16 cellular contexts compared by ENCODE assay signal in genomic region chr4:124943938-124944337, GRCh38.
A peak's percentile ranks its signal among the peaks of the same experiment; 100 is the strongest.
DNase-seq lines count a peak whose midpoint lies in the region; ATAC-seq and TF ChIP-seq lines count a peak whose summit lies in the region.
"Had no signal": no experiment of that assay in that cellular context is flagged by ENCODE, and none has a peak within 500 bp of the region (broad histone marks: within the 10 kb centered on the region; RNA-seq: fewer than 3 reads in every experiment).

No MANE protein-coding gene starts in this region.

- no peaks in the 10 kb centered on the region for H3F3A ChIP-seq in smooth muscle cell (ENCODE audit: low read depth)

- H3K79me2 ChIP-seq in smooth muscle cell (ENCODE audit: low read depth): no peaks in the 10 kb centered on the region

- H3K4me1 ChIP-seq in left ventricle myocardium inferior (peaks cover 41% of the 10 kb centered on the region), smooth muscle cell (ENCODE audit: low read depth) (no peaks in the 10 kb centered on the region)

- ATAC-seq in Right ventricle myocardium superior (ENCODE audit: poor library complexity): no peak
- ATAC-seq in GM21576 (IDR thresholded peaks at IDR 0.05; ENCODE audit: unreplicated experiment): no peak
- ATAC-seq: left ventricle myocardium superior had no signal

- WGBS in smooth muscle cell (ENCODE audit: low lambda C conversion rate): 93% methylated on average over 7 of the region's 7 CpGs

- H3K27ac ChIP-seq in left ventricle myocardium inferior (replicated peaks): no peak overlapping the region
- H3K27ac ChIP-seq in brain microvascular endothelial cell: peak overlapping the region; percentile 72
- peak overlapping the region; percentile 72 for H3K27ac ChIP-seq in smooth muscle cell (ENCODE audit: low read depth)
- H3K27ac ChIP-seq: sigmoid colon had no signal

- H3K4me3 ChIP-seq in left ventricle myocardium inferior: no peak overlapping the region
- H3K4me3 ChIP-seq in brain microvascular endothelial cell (ENCODE audit: low read depth, low read length): no peak overlapping the region
- H3K4me3 ChIP-seq in smooth muscle cell: no peak overlapping the region
- H3K4me3 ChIP-seq: sigmoid colon had no signal

- TF ChIP-seq CTCF in left ventricle myocardium inferior (IDR thresholded peaks at IDR 0.05; ENCODE audit: borderline replicate concordance): peak; percentile 19
- no peak for TF ChIP-seq CTCF in brain microvascular endothelial cell (IDR thresholded peaks at IDR 0.05; ENCODE audit: low read depth, low read length, missing control alignments)
- TF ChIP-seq CTCF in smooth muscle cell (IDR thresholded peaks at IDR 0.05; ENCODE audit: borderline replicate concordance, insufficient read depth, poor library complexity, severe bottlenecking): no peak

- intact Hi-C loops in left ventricle myocardium inferior (cut with micrococcal nuclease): no loop called here
- intact Hi-C loops in Right ventricle myocardium superior (cut with DNase I): no loop called here

- H3K27me3 ChIP-seq in left ventricle myocardium inferior (ENCODE audit: low read depth) (no peaks in the 10 kb centered on the region), brain microvascular endothelial cell (replicated peaks) (no peaks in the 10 kb centered on the region), smooth muscle cell (ENCODE audit: low read depth) (no peaks in the 10 kb centered on the region)
- H3K27me3 ChIP-seq: sigmoid colon had no signal

- no peaks in the 10 kb centered on the region for H4K20me1 ChIP-seq in smooth muscle cell (ENCODE audit: low read depth)

- H3K36me3 ChIP-seq in left ventricle myocardium inferior (no peaks in the 10 kb centered on the region), brain microvascular endothelial cell (replicated peaks) (no peaks in the 10 kb centered on the region), smooth muscle cell (ENCODE audit: low read depth) (no peaks in the 10 kb centered on the region)
- H3K36me3 ChIP-seq: sigmoid colon had no signal

- DNase-seq in left ventricle myocardium inferior (no peak), Right ventricle myocardium superior (no peak), NCI-H69 (lab: John Stamatoyannopoulos, UW) (peak; percentile 9), brain microvascular endothelial cell (no peak), smooth muscle cell (lab: John Stamatoyannopoulos, UW; ENCODE audit: unreplicated experiment) (no peak), pons (ENCODE audit: low spot score) (no peak), NCI-H1048 (lab: John Stamatoyannopoulos, UW) (no peak)
- DNase-seq: activated CD4-positive, alpha-beta T cell treated with anti-CD3 and anti-CD28 coated beads, Interleukin-2, amount 10 ng/mL, durations not matched to agents 24 days and 14 days; activated naive CD4-positive, alpha-beta T cell; cortex of kidney; left ventricle myocardium superior; NCI-H1105 treated with DMSO at 0.1 percent for 48 hours; nucleus accumbens; sigmoid colon; stimulated activated CD4-positive, alpha-beta T cell treated with anti-CD3 and anti-CD28 coated beads, Interleukin-1b, Interleukin-23, amount 100 ng/mL, for 48 hours had no signal

- no peak overlapping the region for H3K4me2 ChIP-seq in smooth muscle cell

- no peaks in the 10 kb centered on the region for H3K9me3 ChIP-seq in left ventricle myocardium inferior (replicated peaks)
- H3K9me3 ChIP-seq in smooth muscle cell (replicated peaks; ENCODE audit: low read depth): no peaks in the 10 kb centered on the region
- H3K9me3 ChIP-seq: sigmoid colon had no signal

- in situ Hi-C loops in brain microvascular endothelial cell (cut with HindIII; ENCODE audit: low pct_ligation_motif_present, low sequenced_read_pairs): no loop called here

- no peak overlapping the region for H3K9ac ChIP-seq in smooth muscle cell (ENCODE audit: low read depth)

- H2AFZ ChIP-seq in smooth muscle cell (ENCODE audit: low read depth): no peak overlapping the region
